9 cellular contexts compared by ENCODE assay signal in the genomic region with DNA sequence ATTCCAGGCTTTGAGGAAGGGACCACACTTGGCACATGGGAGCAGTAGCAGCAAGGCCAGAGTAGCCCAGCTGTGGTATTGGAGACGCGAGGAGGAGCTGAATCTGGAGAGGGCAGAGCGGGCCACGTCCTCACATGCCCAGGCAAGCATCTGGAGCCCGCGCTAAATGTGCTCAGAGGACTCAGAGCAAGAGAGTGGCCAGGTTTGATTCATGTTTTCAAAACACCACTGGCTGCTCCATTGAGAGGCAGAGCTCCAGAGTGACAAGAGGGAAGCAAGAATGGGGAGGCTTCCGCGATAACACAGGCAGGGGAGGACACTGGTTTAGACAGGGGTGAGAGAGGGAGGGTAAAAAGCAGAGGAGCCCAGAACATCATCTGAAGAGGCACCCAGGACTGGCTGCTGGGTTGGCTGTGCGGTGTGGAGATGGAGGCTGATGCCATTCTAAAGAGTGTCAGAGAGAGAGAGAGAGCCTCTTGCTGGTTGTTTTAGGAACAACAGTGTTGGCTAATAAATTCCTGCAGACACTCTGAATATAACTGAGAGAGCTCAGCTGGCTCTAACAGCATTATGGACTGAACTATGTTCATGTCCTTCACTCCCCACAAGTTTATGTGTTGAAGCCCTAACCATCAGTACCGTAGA. TPM values are rescaled to one million over a fixed set of nuclear protein-coding genes. Genes with fewer than 3 reads are reported as not detected.
DNase-seq lines count a peak whose midpoint lies in the region; ATAC-seq and TF ChIP-seq lines count a peak whose summit lies in the region.
"Had no signal": no experiment of that assay in that cellular context is flagged by ENCODE, and none has a peak within 500 bp of the region (broad histone marks: within the 10 kb centered on the region; RNA-seq: fewer than 3 reads in every experiment).

No MANE protein-coding gene starts in this region.

- peaks cover 2% of the 10 kb centered on the region for H3K36me3 Mint-ChIP-seq in activated naive CD8-positive, alpha-beta T cell treated with anti-CD3 and anti-CD28 coated beads, Interleukin-2, amount 50 U/mL, for 24 hours (ENCODE audit: low read depth)

- no peak overlapping the region for H3K4me3 ChIP-seq in right atrium auricular region

- peak overlapping the region; percentile 65 to 88 for H3K27ac ChIP-seq in right atrium auricular region

- ATAC-seq in activated naive CD8-positive, alpha-beta T cell treated with anti-CD3 and anti-CD28 coated beads, Interleukin-2, amount 50 U/mL, for 24 hours = peak; percentile 67

- DNase-seq in NCI-H510A treated with DMSO at 0.1 percent for 48 hours (lab: John Stamatoyannopoulos, UW) = peak; percentile 48
- no peak for DNase-seq in NCI-H510A (lab: John Stamatoyannopoulos, UW)
- peak; percentile 49 for DNase-seq in HPDE6-E6E7 (ENCODE audit: extremely low spot score)
- DNase-seq in activated naive CD8-positive, alpha-beta T cell treated with anti-CD3 and anti-CD28 coated beads, Interleukin-2, amount 50 U/mL, for 24 hours = no peak
- no peak for DNase-seq in right atrium auricular region (ENCODE audit: low spot score)
- peak; percentile 47 for DNase-seq in stromal cell of bone marrow (ENCODE audit: low read depth)
- no peak for DNase-seq in RKO (ENCODE audit: low spot score)
- no peak for DNase-seq in NCI-H1105 (lab: John Stamatoyannopoulos, UW)

- H3K9me3 ChIP-seq in right atrium auricular region = peaks cover 0 to 14% of the 10 kb centered on the region in 2 donors

- no peak overlapping the region for H3K27ac Mint-ChIP-seq in activated naive CD8-positive, alpha-beta T cell treated with anti-CD3 and anti-CD28 coated beads, Interleukin-2, amount 50 U/mL, for 24 hours

- peaks cover 4% of the 10 kb centered on the region for H3K9me3 Mint-ChIP-seq in activated naive CD8-positive, alpha-beta T cell treated with anti-CD3 and anti-CD28 coated beads, Interleukin-2, amount 50 U/mL, for 24 hours

- peaks cover 46% of the 10 kb centered on the region for H3K4me1 Mint-ChIP-seq in activated naive CD8-positive, alpha-beta T cell treated with anti-CD3 and anti-CD28 coated beads, Interleukin-2, amount 50 U/mL, for 24 hours

- H3K4me3 Mint-ChIP-seq in activated naive CD8-positive, alpha-beta T cell treated with anti-CD3 and anti-CD28 coated beads, Interleukin-2, amount 50 U/mL, for 24 hours = no peak overlapping the region

- no peaks in the 10 kb centered on the region for H3K27me3 Mint-ChIP-seq in activated naive CD8-positive, alpha-beta T cell treated with anti-CD3 and anti-CD28 coated beads, Interleukin-2, amount 50 U/mL, for 24 hours
- H3K27me3 Mint-ChIP-seq: CD4-positive, CD25-positive, alpha-beta regulatory T cell had no signal

- H3K4me1 ChIP-seq in right atrium auricular region = peaks cover 0 to 64% of the 10 kb centered on the region in 2 donors

- no peaks in the 10 kb centered on the region for H3K36me3 ChIP-seq in right atrium auricular region

- no peaks in the 10 kb centered on the region for H3K27me3 ChIP-seq in right atrium auricular region

- peak; percentile 19 to 60 for TF ChIP-seq CTCF in right atrium auricular region (IDR thresholded peaks at IDR 0.05)

RNA-seq across cellular contexts. Expression of a gene that starts 32.3 kb away (rescaled TPM):
- 10 to 100 TPM; 26.1 to 38.0 TPM for total RNA-seq in right atrium auricular region

Comparison
In these comparisons a context has a peak if more than half of its experiments do, and no peak if none do; other contexts are left out.
1. DNase-seq: peak in NCI-H510A treated with DMSO at 0.1 percent for 48 hours (single experiment), HPDE6-E6E7 (single experiment) and stromal cell of bone marrow (single experiment); none in NCI-H510A (single experiment), activated naive CD8-positive, alpha-beta T cell treated with anti-CD3 and anti-CD28 coated beads, Interleukin-2, amount 50 U/mL, for 24 hours (single experiment), right atrium auricular region (single experiment), RKO (single experiment) and NCI-H1105 (single experiment).